Comparison of ENCODE assay signal across 8 cellular contexts in genomic region chr17:7931709-7932482, GRCh38. TPM values are rescaled to one million over a fixed set of nuclear protein-coding genes. Genes with fewer than 3 reads are reported as not detected.
DNase-seq lines count a peak whose midpoint lies in the region; ATAC-seq lines count a peak whose summit lies in the region.

Gene CNTROB (plus strand): TSS chr17:7932206. CDS start chr17:7933080, 874 bp downstream.
Gene TRAPPC1 (minus strand): TSS chr17:7931946. CDS start chr17:7931829, 117 bp downstream.

- H3K36me3 ChIP-seq in effector memory CD4-positive, alpha-beta T cell (ENCODE audit: control insufficient read depth, insufficient read depth, low read length): peaks cover 16% of the 10 kb centered on the region

- H3K9me3 Mint-ChIP-seq in memory B cell: no peaks in the 10 kb centered on the region

- ATAC-seq in GM21360 (IDR thresholded peaks at IDR 0.05; ENCODE audit: unreplicated experiment): peak; percentile 88
- peak; percentile 95 for ATAC-seq in memory B cell (ENCODE audit: low read depth)

- no peaks in the 10 kb centered on the region for H3K9me3 ChIP-seq in effector memory CD4-positive, alpha-beta T cell (ENCODE audit: control insufficient read depth, low read length)

- peak within 1 kb of the TSS; percentile 92 for H3K4me3 Mint-ChIP-seq in memory B cell

- H3K27me3 ChIP-seq in effector memory CD4-positive, alpha-beta T cell (replicated peaks; ENCODE audit: control insufficient read depth, insufficient read depth, low read length, poor library complexity, severe bottlenecking): no peaks in the 10 kb centered on the region

- peak within 1 kb of the TSS; percentile 92 for H3K27ac Mint-ChIP-seq in memory B cell

- DNase-seq in COLO668 (lab: John Stamatoyannopoulos, UW; ENCODE audit: unreplicated experiment): peak; percentile 96
- peak; percentile 98 for DNase-seq in HT1080 (ENCODE audit: low read depth)
- DNase-seq in NOMO-1 treated with DMSO at 0.1 percent for 48 hours (lab: John Stamatoyannopoulos, UW; ENCODE audit: unreplicated experiment): peak; percentile 99
- DNase-seq in activated CD8-positive, alpha-beta memory T cell treated with anti-CD3 and anti-CD28 coated beads for 4 hours (ENCODE audit: low read depth in 2 of 2): peak; percentile 99 to 100
- peak; percentile 99 for DNase-seq in effector memory CD4-positive, alpha-beta T cell
- peak; percentile 97 to 99 for DNase-seq in memory B cell (ENCODE audit: low spot score in 2 of 2)
- DNase-seq in stimulated activated CD8-positive, alpha-beta memory T cell treated with anti-CD3 and anti-CD28 coated beads, Interleukin-12 subunit alpha, Interleukin-12 subunit beta, amount 100 ng/mL, for 24 hours (ENCODE audit: extremely low read depth): peak; percentile 98

- H3K27me3 Mint-ChIP-seq in memory B cell: no peaks in the 10 kb centered on the region

- H3K4me1 Mint-ChIP-seq in memory B cell: peaks cover 20% of the 10 kb centered on the region

- peaks cover 29% of the 10 kb centered on the region for H3K4me1 ChIP-seq in effector memory CD4-positive, alpha-beta T cell (ENCODE audit: control insufficient read depth, insufficient read depth, low read length, poor library complexity, severe bottlenecking)

- peaks cover 8% of the 10 kb centered on the region for H3K36me3 Mint-ChIP-seq in memory B cell

- H3K4me3 ChIP-seq in effector memory CD4-positive, alpha-beta T cell (ENCODE audit: insufficient read depth, low read depth, low read length, poor library complexity, severe bottlenecking): peak within 1 kb of the TSS; percentile 94

- H3K27ac ChIP-seq in effector memory CD4-positive, alpha-beta T cell (ENCODE audit: insufficient read depth, low read length, poor library complexity, severe bottlenecking): peak within 1 kb of the TSS; percentile 89

RNA-seq across cellular contexts. Expression of gene CNTROB, which starts in this region (rescaled TPM):
- 18.8 and 28.7 TPM in 2 replicates for total RNA-seq in HT1080 (2014; rRNA removed; shearing (Covaris generic))
- polyA plus RNA-seq in HT1080 (2015; cell fraction: cytosol; rRNA removed): 17.0 and 21.5 TPM in 2 replicates
- polyA plus RNA-seq in HT1080 (2015; cell fraction: nucleus; rRNA removed): 68.9 and 69.2 TPM in 2 replicates

RNA-seq across cellular contexts. Expression of gene TRAPPC1, which starts in this region (rescaled TPM):
- total RNA-seq in HT1080 (2014; rRNA removed; shearing (Covaris generic)): 34.9 and 71.5 TPM in 2 replicates
- 181 and 214 TPM in 2 replicates for polyA plus RNA-seq in HT1080 (2015; cell fraction: cytosol; rRNA removed)
- polyA plus RNA-seq in HT1080 (2015; cell fraction: nucleus; rRNA removed): 53.7 and 60.1 TPM in 2 replicates

Comparison
In these comparisons a context has a peak if more than half of its experiments do, and no peak if none do; other contexts are left out.
1. Peak in every context shown above with its lines: DNase-seq, ATAC-seq, H3K4me3 ChIP-seq and H3K27ac ChIP-seq.